Comparison of ENCODE assay signal across 17 cellular contexts in the genomic region with DNA sequence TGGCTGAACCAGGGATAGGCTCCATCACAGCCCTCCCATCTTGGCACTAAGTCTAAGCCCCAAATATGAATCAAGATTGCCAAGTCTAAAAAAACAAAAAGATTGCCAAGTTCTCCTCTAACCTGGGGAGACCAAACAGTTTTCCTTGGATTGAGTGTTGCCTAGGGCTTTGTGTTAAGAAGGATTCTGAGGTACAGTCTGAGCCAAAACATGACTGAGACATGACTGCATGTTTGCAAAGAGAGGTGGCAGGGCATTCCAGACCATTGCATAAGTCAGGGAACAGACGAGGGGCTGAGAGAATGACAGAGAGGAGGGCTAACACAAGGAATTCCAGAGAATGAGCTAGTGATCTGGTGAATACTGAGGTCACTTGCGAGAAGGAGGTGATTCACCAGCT. TPM values are rescaled to one million over a fixed set of nuclear protein-coding genes. Genes with fewer than 3 reads are reported as not detected.
A peak's percentile ranks its signal among the peaks of the same experiment; 100 is the strongest.
DNase-seq lines count a peak whose midpoint lies in the region; ATAC-seq and TF ChIP-seq lines count a peak whose summit lies in the region.
"Had no signal": no experiment of that assay in that cellular context is flagged by ENCODE, and none has a peak within 500 bp of the region (broad histone marks: within the 10 kb centered on the region; RNA-seq: fewer than 3 reads in every experiment).

No MANE protein-coding gene starts in this region.

- H3K36me3 Mint-ChIP-seq in activated CD4-positive, alpha-beta T cell treated with anti-CD3 and anti-CD28 coated beads, Interleukin-2, amount 10 ng/mL, durations not matched to agents 7 days and 5 days (ENCODE audit: low read depth) = no peaks in the 10 kb centered on the region
- H3K36me3 Mint-ChIP-seq: activated naive CD4-positive, alpha-beta T cell treated with anti-CD3 and anti-CD28 coated beads, Interleukin-2, amount 50 U/mL, for 24 hours had no signal

- no peak overlapping the region for H3K27ac Mint-ChIP-seq in activated CD4-positive, alpha-beta T cell treated with anti-CD3 and anti-CD28 coated beads, Interleukin-2, amount 10 ng/mL, durations not matched to agents 7 days and 5 days
- H3K27ac Mint-ChIP-seq: activated naive CD4-positive, alpha-beta T cell treated with anti-CD3 and anti-CD28 coated beads, Interleukin-2, amount 50 U/mL, for 24 hours; B cell had no signal

- H3K4me1 ChIP-seq in ascending aorta = no peaks in the 10 kb centered on the region
- H3K4me1 ChIP-seq: SJCRH30 had no signal

- peak; percentile 28 for DNase-seq in ELF-1 (ENCODE audit: low read depth, low spot score)
- peak in 1 of 2 donors; percentile 74 for DNase-seq in ascending aorta (ENCODE audit: low spot score in 2 of 2)
- peak; percentile 82 for DNase-seq in fibroblast of villous mesenchyme (ENCODE audit: low read depth)
- no peak for DNase-seq in activated CD4-positive, alpha-beta T cell treated with anti-CD3 and anti-CD28 coated beads, Interleukin-2, amount 10 ng/mL, durations not matched to agents 7 days and 5 days
- DNase-seq in globus pallidus (ENCODE audit: low spot score) = no peak
- DNase-seq: NCI-H1105; NCI-H774; nucleus accumbens; SJCRH30; stimulated activated CD4-positive, alpha-beta T cell treated with anti-CD3 and anti-CD28 coated beads, Interleukin-15, amount 100 ng/mL, for 24 hours had no signal

- H3K4me3 ChIP-seq in ascending aorta = no peak overlapping the region
- no peak overlapping the region for H3K4me3 ChIP-seq in fibroblast of villous mesenchyme (ENCODE audit: low read depth, low read length)
- H3K4me3 ChIP-seq in skin epidermis = no peak overlapping the region
- H3K4me3 ChIP-seq: dorsolateral prefrontal cortex, lung, SJCRH30 had no signal

- intact Hi-C loops in ascending aorta (cut with DNase I) = no loop called here

- no peak overlapping the region for H3K4me3 Mint-ChIP-seq in activated CD4-positive, alpha-beta T cell treated with anti-CD3 and anti-CD28 coated beads, Interleukin-2, amount 10 ng/mL, durations not matched to agents 7 days and 5 days
- H3K4me3 Mint-ChIP-seq: activated naive CD4-positive, alpha-beta T cell treated with anti-CD3 and anti-CD28 coated beads, Interleukin-2, amount 50 U/mL, for 24 hours; B cell had no signal

- POLR2A ChIA-PET in activated CD4-positive, alpha-beta T cell treated with anti-CD3 and anti-CD28 coated beads, Interleukin-2, amount 10 ng/mL, durations not matched to agents 7 days and 5 days (lab: Charles Lee) = interaction anchor here (0.7 kb wide), 1 partner anchor 492 kb away, joined by 8 read pairs; no protein-coding TSS in a partner anchor

- no peaks in the 10 kb centered on the region for H3K9me3 Mint-ChIP-seq in activated CD4-positive, alpha-beta T cell treated with anti-CD3 and anti-CD28 coated beads, Interleukin-2, amount 10 ng/mL, durations not matched to agents 7 days and 5 days
- H3K9me3 Mint-ChIP-seq: activated naive CD4-positive, alpha-beta T cell treated with anti-CD3 and anti-CD28 coated beads, Interleukin-2, amount 50 U/mL, for 24 hours had no signal

- TF ChIP-seq CTCF in ascending aorta (IDR thresholded peaks at IDR 0.05) (no peak), fibroblast of villous mesenchyme (IDR thresholded peaks at IDR 0.05; ENCODE audit: insufficient read depth, low read depth, low read length) (no peak)

- no peak for ATAC-seq in GM21619 (IDR thresholded peaks at IDR 0.05; ENCODE audit: unreplicated experiment)
- ATAC-seq in HG02759 (IDR thresholded peaks at IDR 0.05; ENCODE audit: unreplicated experiment) = no peak

- H3K4me1 Mint-ChIP-seq in activated CD4-positive, alpha-beta T cell treated with anti-CD3 and anti-CD28 coated beads, Interleukin-2, amount 10 ng/mL, durations not matched to agents 7 days and 5 days = no peaks in the 10 kb centered on the region
- H3K4me1 Mint-ChIP-seq: activated naive CD4-positive, alpha-beta T cell treated with anti-CD3 and anti-CD28 coated beads, Interleukin-2, amount 50 U/mL, for 24 hours; B cell had no signal

- no peaks in the 10 kb centered on the region for H3K36me3 ChIP-seq in ascending aorta
- H3K36me3 ChIP-seq: SJCRH30 had no signal

- CTCF ChIA-PET in activated CD4-positive, alpha-beta T cell treated with anti-CD3 and anti-CD28 coated beads, Interleukin-2, amount 10 ng/mL, durations not matched to agents 7 days and 5 days (lab: Charles Lee) = interaction anchor here (0.9 kb wide), 1 partner anchor 10 kb away, joined by 5 read pairs; no protein-coding TSS in a partner anchor

- no peaks in the 10 kb centered on the region for H3K27me3 ChIP-seq in ascending aorta

- H3K27ac ChIP-seq in ascending aorta (peak overlapping the region; percentile 60 to 76), skin epidermis (peak overlapping the region in 14 of 21 experiments; percentile 8 to 79 (median 66))
- H3K27ac ChIP-seq: SJCRH30 had no signal

- H3K27me3 Mint-ChIP-seq in activated CD4-positive, alpha-beta T cell treated with anti-CD3 and anti-CD28 coated beads, Interleukin-2, amount 10 ng/mL, durations not matched to agents 7 days and 5 days = peaks cover 15% of the 10 kb centered on the region

- H3K9me3 ChIP-seq in ascending aorta = no peaks in the 10 kb centered on the region
- H3K9me3 ChIP-seq: SJCRH30 had no signal

RNA-seq across cellular contexts. Expression of a gene that starts 11.4 kb away (rescaled TPM):
- 1.6 TPM for total RNA-seq in ascending aorta
- 0.43 and 1.3 TPM in 2 replicates for total RNA-seq in fibroblast of villous mesenchyme
- under 1 TPM; 0.27 TPM for total RNA-seq in activated CD4-positive, alpha-beta T cell treated with anti-CD3 and anti-CD28 coated beads, Interleukin-2, amount 10 ng/mL, durations not matched to agents 7 days and 5 days
- total RNA-seq: SJCRH30 had no signal

Comparison
In these comparisons a context has a peak if more than half of its experiments do, and no peak if none do; other contexts are left out.
1. DNase-seq: peak in ELF-1 (single experiment) and fibroblast of villous mesenchyme (single experiment); none in activated CD4-positive, alpha-beta T cell treated with anti-CD3 and anti-CD28 coated beads, Interleukin-2, amount 10 ng/mL, durations not matched to agents 7 days and 5 days (single experiment) and globus pallidus (single experiment).